In genomic region chr13:106373304-106373988, GRCh38 we compare ENCODE assay signal across 10 cellular contexts.
DNase-seq lines count a peak whose midpoint lies in the region; ATAC-seq and TF ChIP-seq lines count a peak whose summit lies in the region.
"Had no signal": no experiment of that assay in that cellular context is flagged by ENCODE, and none has a peak within 500 bp of the region (broad histone marks: within the 10 kb centered on the region; RNA-seq: fewer than 3 reads in every experiment).

No MANE protein-coding gene starts in this region.

- no peaks in the 10 kb centered on the region for H3K36me3 ChIP-seq in muscle layer of colon (ENCODE audit: insufficient read depth, low read length)
- no peaks in the 10 kb centered on the region for H3K36me3 ChIP-seq in heart right ventricle

- peak overlapping the region; percentile 52 for H3K27ac ChIP-seq in muscle layer of colon (ENCODE audit: low read depth, low read length)
- H3K27ac ChIP-seq in heart right ventricle, result no peak overlapping the region
- H3K27ac ChIP-seq: HL-60 had no signal

- TF ChIP-seq CTCF in heart right ventricle (IDR thresholded peaks at IDR 0.05), result no peak

- DNase-seq in NCI-H2171 (lab: John Stamatoyannopoulos, UW) (peak; percentile 97), medulla oblongata (ENCODE audit: extremely low spot score) (no peak), Right ventricle myocardium superior (no peak), heart right ventricle (no peak)
- no peak for DNase-seq in activated CD4-positive, CD25-positive, alpha-beta regulatory T cell treated with anti-CD3 and anti-CD28 coated beads, Interleukin-2, amount 50 U/mL, for 72 hours
- DNase-seq: stimulated activated CD8-positive, alpha-beta memory T cell treated with anti-CD3 and anti-CD28 coated beads, Interleukin-4, amount 100 ng/mL, for 48 hours had no signal

- intact Hi-C loops in Right ventricle myocardium superior (cut with DNase I) (no loop called here), heart right ventricle (cut with DNase I) (no loop called here)

- H3K4me1 ChIP-seq in muscle layer of colon (ENCODE audit: insufficient read depth, low read length) (peaks cover 24% of the 10 kb centered on the region), heart right ventricle (peaks cover 0 to 15% (median 0%) of the 10 kb centered on the region in 9 donors)

- WGBS in heart right ventricle, 2 donors, result 47 to 68% methylated on average over 7 of the region's 7 CpGs

- H3K4me3 ChIP-seq in muscle layer of colon (ENCODE audit: low read depth in 1 of 2, low read length in 2 of 2) (no peak overlapping the region), heart right ventricle (no peak overlapping the region)

- H3K27me3 ChIP-seq in muscle layer of colon (ENCODE audit: control insufficient read depth in 1 of 2, insufficient read depth in 2 of 2, low read length in 2 of 2), result no peaks in the 10 kb centered on the region
- no peaks in the 10 kb centered on the region for H3K27me3 ChIP-seq in heart right ventricle

- peak; percentile 70 for ATAC-seq in GM18907 (IDR thresholded peaks at IDR 0.05; ENCODE audit: unreplicated experiment)
- ATAC-seq in HG02884 (IDR thresholded peaks at IDR 0.05; ENCODE audit: unreplicated experiment), result peak; percentile 47
- no peak for ATAC-seq in Right ventricle myocardium superior (ENCODE audit: poor library complexity)
- ATAC-seq in heart right ventricle, result no peak

- H3K9me3 ChIP-seq in muscle layer of colon (ENCODE audit: low read length) (no peaks in the 10 kb centered on the region), heart right ventricle (no peaks in the 10 kb centered on the region)

- no peak overlapping the region for H3K9ac ChIP-seq in muscle layer of colon (ENCODE audit: low read length)

Comparison
In these comparisons a context has a peak if more than half of its experiments do, and no peak if none do; other contexts are left out.
1. ATAC-seq: peak in GM18907 (single experiment) and HG02884 (single experiment); none in Right ventricle myocardium superior (single experiment) and heart right ventricle (0 of 8).